ENCODE assay signal across 33 cellular contexts in the genomic region with DNA sequence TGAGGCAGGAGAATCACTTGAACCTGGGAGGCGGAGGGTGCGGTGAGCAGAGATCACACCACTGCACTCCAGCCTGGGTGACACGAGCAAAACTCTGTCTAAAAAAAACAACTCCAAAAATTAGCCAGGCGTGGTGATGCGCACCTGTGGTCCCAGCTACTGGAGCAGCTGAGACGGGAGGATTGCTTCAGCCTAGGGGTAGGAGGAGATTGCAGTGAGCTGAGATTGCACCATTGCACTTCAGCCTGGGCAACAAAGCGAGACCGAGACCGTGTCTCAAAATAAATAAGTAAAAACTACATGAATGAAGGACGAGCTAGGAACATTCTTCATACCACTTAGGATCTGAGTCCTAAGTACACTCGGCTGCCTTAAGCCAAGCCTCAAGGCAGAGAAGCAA.
"Had no signal": no experiment of that assay in that cellular context is flagged by ENCODE, and none has a peak within 500 bp of the region (broad histone marks: within the 10 kb centered on the region; RNA-seq: fewer than 3 reads in every experiment).

No MANE protein-coding gene starts in this region.

- ATAC-seq: activated naive CD8-positive, alpha-beta T cell treated with anti-CD3 and anti-CD28 coated beads, Interleukin-2, amount 50 U/mL, for 24 hours; activated T-helper 17 cell treated with anti-CD3 and anti-CD28 coated beads, Interleukin-2, amount 50 U/mL, for 72 hours; gastrocnemius medialis; left cardiac atrium; stimulated activated memory B cell treated with anti-CD40 and anti-IgM and Interleukin-4, amounts not matched to agents 10 μg/mL and 1 μg/mL and 100 μg/mL, for 72 hours; stimulated activated naive CD8-positive, alpha-beta T cell treated with anti-CD3 and anti-CD28 coated beads, Interleukin-15, amount 100 ng/mL, for 72 hours; WTC11 had no signal

- H3K27ac Mint-ChIP-seq: activated CD4-positive, alpha-beta memory T cell treated with anti-CD3 and anti-CD28 coated beads, Interleukin-2, amount 10 ng/mL, durations not matched to agents 7 days and 5 days; activated CD4-positive, alpha-beta T cell treated with anti-CD3 and anti-CD28 coated beads, Interleukin-2, amount 10 ng/mL, durations not matched to agents 7 days and 5 days; activated naive CD8-positive, alpha-beta T cell treated with anti-CD3 and anti-CD28 coated beads, Interleukin-2, amount 50 U/mL, for 24 hours; activated T-cell treated with anti-CD3 and anti-CD28 coated beads, Interleukin-2, amount 50 U/mL, for 24 hours; activated T-helper 17 cell treated with anti-CD3 and anti-CD28 coated beads, Interleukin-2, amount 50 U/mL, for 72 hours; nephron; progenitor cell of endocrine pancreas; stimulated activated memory B cell treated with anti-CD40 and anti-IgM and Interleukin-4, amounts not matched to agents 10 μg/mL and 1 μg/mL and 100 μg/mL, for 72 hours; WTC11 had no signal

- H3K27ac ChIP-seq: colonic mucosa, gastrocnemius medialis, neutrophil, sigmoid colon, upper lobe of left lung, vagina had no signal

- H3K4me1 ChIP-seq: colonic mucosa, gastrocnemius medialis, sigmoid colon, upper lobe of left lung, vagina had no signal

- H3K9me3 ChIP-seq: colonic mucosa, gastrocnemius medialis, neutrophil, sigmoid colon, upper lobe of left lung, vagina had no signal

- H3K4me1 Mint-ChIP-seq: activated CD4-positive, alpha-beta memory T cell treated with anti-CD3 and anti-CD28 coated beads, Interleukin-2, amount 10 ng/mL, durations not matched to agents 7 days and 5 days; activated CD4-positive, alpha-beta T cell treated with anti-CD3 and anti-CD28 coated beads, Interleukin-2, amount 10 ng/mL, durations not matched to agents 7 days and 5 days; activated naive CD8-positive, alpha-beta T cell treated with anti-CD3 and anti-CD28 coated beads, Interleukin-2, amount 50 U/mL, for 24 hours; activated T-helper 17 cell treated with anti-CD3 and anti-CD28 coated beads, Interleukin-2, amount 50 U/mL, for 72 hours; nephron; stimulated activated memory B cell treated with anti-CD40 and anti-IgM and Interleukin-4, amounts not matched to agents 10 μg/mL and 1 μg/mL and 100 μg/mL, for 72 hours; stimulated activated naive CD8-positive, alpha-beta T cell treated with anti-CD3 and anti-CD28 coated beads, Interleukin-15, amount 100 ng/mL, for 72 hours had no signal

- H3K27me3 ChIP-seq: colonic mucosa, gastrocnemius medialis, neutrophil, sigmoid colon, upper lobe of left lung, vagina had no signal

- H3K4me3 Mint-ChIP-seq: activated CD4-positive, alpha-beta memory T cell treated with anti-CD3 and anti-CD28 coated beads, Interleukin-2, amount 10 ng/mL, durations not matched to agents 7 days and 5 days; activated CD4-positive, alpha-beta T cell treated with anti-CD3 and anti-CD28 coated beads, Interleukin-2, amount 10 ng/mL, durations not matched to agents 7 days and 5 days; activated naive CD8-positive, alpha-beta T cell treated with anti-CD3 and anti-CD28 coated beads, Interleukin-2, amount 50 U/mL, for 24 hours; activated T-cell treated with anti-CD3 and anti-CD28 coated beads, Interleukin-2, amount 50 U/mL, for 24 hours; activated T-helper 17 cell treated with anti-CD3 and anti-CD28 coated beads, Interleukin-2, amount 50 U/mL, for 72 hours; nephron; stimulated activated memory B cell treated with anti-CD40 and anti-IgM and Interleukin-4, amounts not matched to agents 10 μg/mL and 1 μg/mL and 100 μg/mL, for 72 hours; stimulated activated naive CD8-positive, alpha-beta T cell treated with anti-CD3 and anti-CD28 coated beads, Interleukin-15, amount 100 ng/mL, for 72 hours; WTC11 had no signal

- DNase-seq: activated CD4-positive, alpha-beta memory T cell treated with anti-CD3 and anti-CD28 coated beads, Interleukin-2, amount 10 ng/mL, durations not matched to agents 7 days and 5 days; activated CD4-positive, alpha-beta T cell treated with anti-CD3 and anti-CD28 coated beads for 1 hour; activated CD4-positive, alpha-beta T cell treated with anti-CD3 and anti-CD28 coated beads, Interleukin-2, amount 10 ng/mL, durations not matched to agents 7 days and 5 days; activated CD8-positive, alpha-beta memory T cell treated with anti-CD3 and anti-CD28 coated beads, Interleukin-2, amount 50 U/mL, for 48 hours; activated gamma-delta T cell treated with Interleukin-2 at 50 U/mL for 16 hours; activated naive CD4-positive, alpha-beta T cell treated with anti-CD3 and anti-CD28 coated beads, Interleukin-2, amount 50 U/mL, for 16 hours; activated naive CD8-positive, alpha-beta T cell treated with anti-CD3 and anti-CD28 coated beads, Interleukin-2, amount 50 U/mL, for 24 hours; activated T-cell treated with anti-CD3 and anti-CD28 coated beads, Interleukin-2, amount 50 U/mL, for 24 hours; amygdala; colonic mucosa; effector memory CD4-positive, alpha-beta T cell; erythroblast; gastrocnemius medialis; head of caudate nucleus; left cardiac atrium; mammary epithelial cell; retina; sigmoid colon; small intestine; stimulated activated CD4-positive, alpha-beta T cell treated with anti-CD3 and anti-CD28 coated beads, Interleukin-1b, Interleukin-23, amount 100 ng/mL, for 48 hours; stimulated activated CD4-positive, alpha-beta T cell treated with anti-CD3 and anti-CD28 coated beads, Interleukin-4, amount 100 ng/mL, for 4 hours; stimulated activated CD8-positive, alpha-beta memory T cell treated with anti-CD3 and anti-CD28 coated beads, Interleukin-4, amount 100 ng/mL, for 48 hours; stimulated activated naive CD8-positive, alpha-beta T cell treated with anti-CD3 and anti-CD28 coated beads, Interleukin-15, amount 100 ng/mL, for 72 hours; substantia nigra; T-helper 2 cell; upper lobe of left lung had no signal

- H3K27me3 Mint-ChIP-seq: activated CD4-positive, alpha-beta memory T cell treated with anti-CD3 and anti-CD28 coated beads, Interleukin-2, amount 10 ng/mL, durations not matched to agents 7 days and 5 days; activated CD4-positive, alpha-beta T cell treated with anti-CD3 and anti-CD28 coated beads, Interleukin-2, amount 10 ng/mL, durations not matched to agents 7 days and 5 days; activated naive CD8-positive, alpha-beta T cell treated with anti-CD3 and anti-CD28 coated beads, Interleukin-2, amount 50 U/mL, for 24 hours; activated T-cell treated with anti-CD3 and anti-CD28 coated beads, Interleukin-2, amount 50 U/mL, for 24 hours; activated T-helper 17 cell treated with anti-CD3 and anti-CD28 coated beads, Interleukin-2, amount 50 U/mL, for 72 hours; stimulated activated memory B cell treated with anti-CD40 and anti-IgM and Interleukin-4, amounts not matched to agents 10 μg/mL and 1 μg/mL and 100 μg/mL, for 72 hours; stimulated activated naive CD8-positive, alpha-beta T cell treated with anti-CD3 and anti-CD28 coated beads, Interleukin-15, amount 100 ng/mL, for 72 hours had no signal

- H3K36me3 ChIP-seq: colonic mucosa, vagina had no signal

- H3K4me3 ChIP-seq: colonic mucosa, gastrocnemius medialis, sigmoid colon, upper lobe of left lung, vagina had no signal

- FAIRE-seq: small intestine had no signal
